7 cellular contexts compared by ENCODE assay signal in genomic region chr22:22900527-22901205, GRCh38. TPM values are rescaled to one million over a fixed set of nuclear protein-coding genes. Genes with fewer than 3 reads are reported as not detected.
"Had no signal": no experiment of that assay in that cellular context is flagged by ENCODE, and none has a peak within 500 bp of the region (broad histone marks: within the 10 kb centered on the region; RNA-seq: fewer than 3 reads in every experiment).

No MANE protein-coding gene starts in this region.

RNA-seq across cellular contexts. Expression of gene IGLL5, which starts 13.1 kb away (rescaled TPM):
- total RNA-seq: fibroblast of villous mesenchyme, lower leg skin, mesothelial cell of epicardium, myocyte, occipital lobe, prostate gland, renal cortical epithelial cell had no signal
